Comparison of ENCODE assay signal across 8 cellular contexts in genomic region chr17:80219777-80220708, GRCh38. TPM values are rescaled to one million over a fixed set of nuclear protein-coding genes. Genes with fewer than 3 reads are reported as not detected.
DNase-seq lines count a peak whose midpoint lies in the region; ATAC-seq and TF ChIP-seq lines count a peak whose summit lies in the region.

TSS of gene SGSH (minus strand) at chr17:80220333. CDS start at chr17:80220313, 20 bp downstream.
TSS of gene SLC26A11 (plus strand) at chr17:80220427. CDS start at chr17:80221561, 1,134 bp downstream.

- no peaks in the 10 kb centered on the region for H3K9me3 ChIP-seq in right lobe of liver

- intact Hi-C loops in right lobe of liver (cut with DNase I), result no loop called here

- H3K27me3 ChIP-seq in H7 (ENCODE audit: control insufficient read depth, insufficient read depth, low read length) (no peaks in the 10 kb centered on the region), right lobe of liver (no peaks in the 10 kb centered on the region)

- H3K4me1 ChIP-seq in right lobe of liver, result peaks cover 0 to 6% (median 2%) of the 10 kb centered on the region in 4 donors

- H3K27ac ChIP-seq in right lobe of liver, result peak within 1 kb of the TSS; percentile 72 to 89 (median 80)

- peaks cover 5% of the 10 kb centered on the region; the same call in 1 of the 2 replicates for H3K36me3 ChIP-seq in H7 (replicated peaks; ENCODE audit: control insufficient read depth, insufficient read depth, low read length)
- peaks cover 0 to 8% (median 0%) of the 10 kb centered on the region in 4 donors for H3K36me3 ChIP-seq in right lobe of liver

- peak; percentile 12 for DNase-seq in DMS79 (lab: John Stamatoyannopoulos, UW)
- peak; percentile 100 for DNase-seq in H7
- peak; percentile 63 for DNase-seq in NCI-H2227 treated with DMSO at 0.1 percent for 48 hours (lab: John Stamatoyannopoulos, UW)
- DNase-seq in activated CD4-positive, alpha-beta T cell treated with anti-CD3 and anti-CD28 coated beads, Interleukin-2, amount 50 U/mL, for 24 hours (ENCODE audit: low read depth in 1 of 2, low spot score in 1 of 2), result peak; percentile 28 to 39
- peak; percentile 5 to 73 for DNase-seq in dermis microvascular lymphatic vessel endothelial cell (ENCODE audit: low read depth in 2 of 2)
- peak; percentile 88 to 89 (median 88) for DNase-seq in right lobe of liver
- DNase-seq in stimulated activated CD4-positive, alpha-beta T cell treated with anti-CD3 and anti-CD28 coated beads, TNF-alpha, amount 100 ng/mL, for 1 hour (ENCODE audit: low read depth in 3 of 3, low spot score in 1 of 3), result peak; percentile 13 to 51 (median 13)

- H3K4me3 ChIP-seq in H7 (ENCODE audit: insufficient read depth, low read depth, low read length) (peak within 1 kb of the TSS; percentile 91), right lobe of liver (peak within 1 kb of the TSS; percentile 86 to 95 (median 93))

- WGBS in right lobe of liver (ENCODE audit: insufficient coverage, low coverage, low lambda C conversion rate, missing lambda C conversion rate), result under 1% methylated on average over 31 of the region's 80 CpGs

- TF ChIP-seq POLR2A in right lobe of liver (IDR thresholded peaks at IDR 0.05), result peak; percentile 72

- ATAC-seq in right lobe of liver (peak; percentile 89 to 94 (median 90)), GM18517 (IDR thresholded peaks at IDR 0.05; ENCODE audit: unreplicated experiment) (no peak)

- no peak for TF ChIP-seq CTCF in right lobe of liver (IDR thresholded peaks at IDR 0.05)

RNA-seq across cellular contexts. Expression of gene SGSH, which starts in this region (rescaled TPM):
- 10.2 and 12.5 TPM in 2 replicates for total RNA-seq in H7 (2014; rRNA removed; shearing (Covaris generic))
- total RNA-seq in dermis microvascular lymphatic vessel endothelial cell (7.7 and 16.8 TPM in 2 replicates), right lobe of liver (10 to 100 TPM in 5 of 6 experiments, 1 to 10 TPM in 1; 9.7 to 23.5 (median 15.7) TPM)

RNA-seq across cellular contexts. Expression of gene SLC26A11, which starts in this region (rescaled TPM):
- 19.4 and 20.6 TPM in 2 replicates for total RNA-seq in H7 (2014; rRNA removed; shearing (Covaris generic))
- 5.5 and 9.5 TPM in 2 replicates for total RNA-seq in dermis microvascular lymphatic vessel endothelial cell
- total RNA-seq in right lobe of liver, result 1 to 10 TPM; 5.8 to 9.8 (median 6.5) TPM

Comparison
In these comparisons a context has a peak if more than half of its experiments do, and no peak if none do; other contexts are left out.
1. DNase-seq: peak in every context shown above with its lines; median percentile 100 in H7; 88 in right lobe of liver; 63 in NCI-H2227 treated with DMSO at 0.1 percent for 48 hours; 39 in dermis microvascular lymphatic vessel endothelial cell; 34 in activated CD4-positive, alpha-beta T cell treated with anti-CD3 and anti-CD28 coated beads, Interleukin-2, amount 50 U/mL, for 24 hours; 13 in stimulated activated CD4-positive, alpha-beta T cell treated with anti-CD3 and anti-CD28 coated beads, TNF-alpha, amount 100 ng/mL, for 1 hour; 12 in DMS79.